1 cellular context compared by ENCODE assay signal in the genomic region with DNA sequence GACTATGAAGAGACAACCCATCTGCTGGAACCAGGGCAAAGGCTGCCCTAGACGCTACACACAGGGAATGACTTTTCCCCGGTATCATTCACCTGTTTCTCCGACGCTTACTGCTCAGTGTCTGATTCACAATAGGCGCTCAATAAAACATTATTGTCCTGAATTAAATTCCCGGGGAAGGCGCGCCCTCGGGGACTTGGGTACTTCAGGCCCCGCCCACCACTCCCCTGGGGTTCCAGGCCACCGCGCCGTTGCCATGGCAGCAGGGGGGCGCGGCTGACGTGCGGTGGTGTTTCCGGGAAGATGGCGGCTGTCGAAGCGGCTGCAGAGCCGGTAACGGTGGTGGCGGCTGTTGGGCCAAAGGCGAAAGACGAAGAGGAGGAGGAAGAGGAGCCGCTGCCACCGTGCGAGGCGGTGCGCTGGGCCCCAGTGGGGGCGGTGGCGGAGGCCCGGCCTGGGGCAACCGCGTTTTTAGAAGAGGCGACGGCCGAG.
TF ChIP-seq lines count a peak whose summit lies in the region.

RUNDC1 (plus strand) TSS at position 292 of the 492 bp plus-strand sequence; CDS start at position 304, 12 bp downstream.

TF ChIP-seq in K562, 482 proteins besides CTCF, POLR2A, EP300 and RAD21 (continued from another document and continues in another):
- TF ChIP-seq, protein P1, sequence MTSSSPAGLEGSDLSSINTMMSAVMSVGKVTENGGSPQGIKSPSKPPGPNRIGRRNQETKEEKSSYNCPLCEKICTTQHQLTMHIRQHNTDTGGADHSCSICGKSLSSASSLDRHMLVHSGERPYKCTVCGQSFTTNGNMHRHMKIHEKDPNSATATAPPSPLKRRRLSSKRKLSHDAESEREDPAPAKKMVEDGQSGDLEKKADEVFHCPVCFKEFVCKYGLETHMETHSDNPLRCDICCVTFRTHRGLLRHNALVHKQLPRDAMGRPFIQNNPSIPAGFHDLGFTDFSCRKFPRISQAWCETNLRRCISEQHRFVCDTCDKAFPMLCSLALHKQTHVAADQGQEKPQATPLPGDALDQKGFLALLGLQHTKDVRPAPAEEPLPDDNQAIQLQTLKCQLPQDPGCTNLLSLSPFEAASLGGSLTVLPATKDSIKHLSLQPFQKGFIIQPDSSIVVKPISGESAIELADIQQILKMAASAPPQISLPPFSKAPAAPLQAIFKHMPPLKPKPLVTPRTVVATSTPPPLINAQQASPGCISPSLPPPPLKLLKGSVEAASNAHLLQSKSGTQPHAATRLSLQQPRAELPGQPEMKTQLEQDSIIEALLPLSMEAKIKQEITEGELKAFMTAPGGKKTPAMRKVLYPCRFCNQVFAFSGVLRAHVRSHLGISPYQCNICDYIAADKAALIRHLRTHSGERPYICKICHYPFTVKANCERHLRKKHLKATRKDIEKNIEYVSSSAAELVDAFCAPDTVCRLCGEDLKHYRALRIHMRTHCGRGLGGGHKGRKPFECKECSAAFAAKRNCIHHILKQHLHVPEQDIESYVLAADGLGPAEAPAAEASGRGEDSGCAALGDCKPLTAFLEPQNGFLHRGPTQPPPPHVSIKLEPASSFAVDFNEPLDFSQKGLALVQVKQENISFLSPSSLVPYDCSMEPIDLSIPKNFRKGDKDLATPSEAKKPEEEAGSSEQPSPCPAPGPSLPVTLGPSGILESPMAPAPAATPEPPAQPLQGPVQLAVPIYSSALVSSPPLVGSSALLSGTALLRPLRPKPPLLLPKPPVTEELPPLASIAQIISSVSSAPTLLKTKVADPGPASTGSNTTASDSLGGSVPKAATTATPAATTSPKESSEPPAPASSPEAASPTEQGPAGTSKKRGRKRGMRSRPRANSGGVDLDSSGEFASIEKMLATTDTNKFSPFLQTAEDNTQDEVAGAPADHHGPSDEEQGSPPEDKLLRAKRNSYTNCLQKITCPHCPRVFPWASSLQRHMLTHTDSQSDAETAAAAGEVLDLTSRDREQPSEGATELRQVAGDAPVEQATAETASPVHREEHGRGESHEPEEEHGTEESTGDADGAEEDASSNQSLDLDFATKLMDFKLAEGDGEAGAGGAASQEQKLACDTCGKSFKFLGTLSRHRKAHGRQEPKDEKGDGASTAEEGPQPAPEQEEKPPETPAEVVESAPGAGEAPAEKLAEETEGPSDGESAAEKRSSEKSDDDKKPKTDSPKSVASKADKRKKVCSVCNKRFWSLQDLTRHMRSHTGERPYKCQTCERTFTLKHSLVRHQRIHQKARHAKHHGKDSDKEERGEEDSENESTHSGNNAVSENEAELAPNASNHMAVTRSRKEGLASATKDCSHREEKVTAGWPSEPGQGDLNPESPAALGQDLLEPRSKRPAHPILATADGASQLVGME (CRISPR knock-in tag; IDR thresholded peaks at IDR 0.05): peak; percentile 22; the same call in 1 of the 2 replicates
- TF ChIP-seq MEIS2 (IDR thresholded peaks at IDR 0.05; ENCODE audit: partially characterized antibody): no peak
- TF ChIP-seq ZNF184 (CRISPR knock-in tag; IDR thresholded peaks at IDR 0.05): no peak
- TF ChIP-seq, protein P2, sequence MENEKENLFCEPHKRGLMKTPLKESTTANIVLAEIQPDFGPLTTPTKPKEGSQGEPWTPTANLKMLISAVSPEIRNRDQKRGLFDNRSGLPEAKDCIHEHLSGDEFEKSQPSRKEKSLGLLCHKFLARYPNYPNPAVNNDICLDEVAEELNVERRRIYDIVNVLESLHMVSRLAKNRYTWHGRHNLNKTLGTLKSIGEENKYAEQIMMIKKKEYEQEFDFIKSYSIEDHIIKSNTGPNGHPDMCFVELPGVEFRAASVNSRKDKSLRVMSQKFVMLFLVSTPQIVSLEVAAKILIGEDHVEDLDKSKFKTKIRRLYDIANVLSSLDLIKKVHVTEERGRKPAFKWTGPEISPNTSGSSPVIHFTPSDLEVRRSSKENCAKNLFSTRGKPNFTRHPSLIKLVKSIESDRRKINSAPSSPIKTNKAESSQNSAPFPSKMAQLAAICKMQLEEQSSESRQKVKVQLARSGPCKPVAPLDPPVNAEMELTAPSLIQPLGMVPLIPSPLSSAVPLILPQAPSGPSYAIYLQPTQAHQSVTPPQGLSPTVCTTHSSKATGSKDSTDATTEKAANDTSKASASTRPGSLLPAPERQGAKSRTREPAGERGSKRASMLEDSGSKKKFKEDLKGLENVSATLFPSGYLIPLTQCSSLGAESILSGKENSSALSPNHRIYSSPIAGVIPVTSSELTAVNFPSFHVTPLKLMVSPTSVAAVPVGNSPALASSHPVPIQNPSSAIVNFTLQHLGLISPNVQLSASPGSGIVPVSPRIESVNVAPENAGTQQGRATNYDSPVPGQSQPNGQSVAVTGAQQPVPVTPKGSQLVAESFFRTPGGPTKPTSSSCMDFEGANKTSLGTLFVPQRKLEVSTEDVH (IDR thresholded peaks at IDR 0.05; ENCODE audit: low read depth, partially characterized antibody): no peak
- TF ChIP-seq FOXK2 (conservative IDR thresholded peaks at IDR 0.05 in 1 of 2, IDR thresholded peaks at IDR 0.05 in 1 of 2; ENCODE audit: low read depth in 2 of 2): 0 out of 4 replicates have a peak, but pooled peaks of 1 of the 2 experiments have one; percentile 28
- peak; percentile 85 for TF ChIP-seq RBFOX2 (IDR thresholded peaks at IDR 0.05; ENCODE audit: low read depth, low read length)
- TF ChIP-seq, protein P3, sequence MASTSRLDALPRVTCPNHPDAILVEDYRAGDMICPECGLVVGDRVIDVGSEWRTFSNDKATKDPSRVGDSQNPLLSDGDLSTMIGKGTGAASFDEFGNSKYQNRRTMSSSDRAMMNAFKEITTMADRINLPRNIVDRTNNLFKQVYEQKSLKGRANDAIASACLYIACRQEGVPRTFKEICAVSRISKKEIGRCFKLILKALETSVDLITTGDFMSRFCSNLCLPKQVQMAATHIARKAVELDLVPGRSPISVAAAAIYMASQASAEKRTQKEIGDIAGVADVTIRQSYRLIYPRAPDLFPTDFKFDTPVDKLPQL (IDR thresholded peaks at IDR 0.05; ENCODE audit: extremely low read depth, insufficient read length): no peak
- TF ChIP-seq, protein P4, sequence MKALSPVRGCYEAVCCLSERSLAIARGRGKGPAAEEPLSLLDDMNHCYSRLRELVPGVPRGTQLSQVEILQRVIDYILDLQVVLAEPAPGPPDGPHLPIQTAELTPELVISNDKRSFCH (CRISPR knock-in tag; IDR thresholded peaks at IDR 0.05): no peak
- TF ChIP-seq, protein P4 (tag; IDR thresholded peaks at IDR 0.05): no peak
- no peak for TF ChIP-seq ZSCAN29 (IDR thresholded peaks at IDR 0.05)
- TF ChIP-seq RFX1 (IDR thresholded peaks at IDR 0.05): peak; percentile 99
- no peak for TF ChIP-seq PHTF2 (CRISPR knock-in tag; IDR thresholded peaks at IDR 0.05)
- TF ChIP-seq PTBP1 (IDR thresholded peaks at IDR 0.05; ENCODE audit: low read depth, low read length): no peak
- no peak for TF ChIP-seq PCBP2 (IDR thresholded peaks at IDR 0.05; ENCODE audit: low read depth, low read length, poor library complexity, severe bottlenecking)
- no peak for TF ChIP-seq RHOXF2B (CRISPR knock-in tag; conservative IDR thresholded peaks at IDR 0.05)
- no peak; the same call in 1 of the 2 replicates for TF ChIP-seq XRCC5 (IDR thresholded peaks at IDR 0.05; ENCODE audit: low read depth, low read length)
- no peak for TF ChIP-seq NCOR1 (IDR thresholded peaks at IDR 0.05)
- no peak for TF ChIP-seq FOXP4 (CRISPR knock-in tag; IDR thresholded peaks at IDR 0.05; ENCODE audit: borderline replicate concordance)
- peak; percentile 51 for TF ChIP-seq PKNOX1 (IDR thresholded peaks at IDR 0.05)
- TF ChIP-seq, protein P5, sequence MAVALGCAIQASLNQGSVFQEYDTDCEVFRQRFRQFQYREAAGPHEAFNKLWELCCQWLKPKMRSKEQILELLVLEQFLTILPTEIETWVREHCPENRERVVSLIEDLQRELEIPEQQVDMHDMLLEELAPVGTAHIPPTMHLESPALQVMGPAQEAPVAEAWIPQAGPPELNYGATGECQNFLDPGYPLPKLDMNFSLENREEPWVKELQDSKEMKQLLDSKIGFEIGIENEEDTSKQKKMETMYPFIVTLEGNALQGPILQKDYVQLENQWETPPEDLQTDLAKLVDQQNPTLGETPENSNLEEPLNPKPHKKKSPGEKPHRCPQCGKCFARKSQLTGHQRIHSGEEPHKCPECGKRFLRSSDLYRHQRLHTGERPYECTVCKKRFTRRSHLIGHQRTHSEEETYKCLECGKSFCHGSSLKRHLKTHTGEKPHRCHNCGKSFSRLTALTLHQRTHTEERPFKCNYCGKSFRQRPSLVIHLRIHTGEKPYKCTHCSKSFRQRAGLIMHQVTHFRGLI (CRISPR knock-in tag; IDR thresholded peaks at IDR 0.05): no peak
- TF ChIP-seq EGR1 (conservative IDR thresholded peaks at IDR 0.05): peak; percentile 11; the same call in 1 of the 2 replicates
- TF ChIP-seq HMG20B (CRISPR knock-in tag; IDR thresholded peaks at IDR 0.05): no peak
- no peak for TF ChIP-seq SMARCB1 (IDR thresholded peaks at IDR 0.05; ENCODE audit: insufficient read length, low read depth)
- no peak for TF ChIP-seq U2AF2 (optimal IDR thresholded peaks at IDR 0.05; ENCODE audit: low read depth, low read length)
- TF ChIP-seq HDAC6 (IDR thresholded peaks at IDR 0.05; ENCODE audit: low read depth, low read length): no peak
- no peak for TF ChIP-seq STAT5B (CRISPR knock-in tag; IDR thresholded peaks at IDR 0.05)
- TF ChIP-seq SP2 (IDR thresholded peaks at IDR 0.05; ENCODE audit: extremely low read depth, low read depth, low read length, poor library complexity, severe bottlenecking): no peak
- TF ChIP-seq, protein P6, sequence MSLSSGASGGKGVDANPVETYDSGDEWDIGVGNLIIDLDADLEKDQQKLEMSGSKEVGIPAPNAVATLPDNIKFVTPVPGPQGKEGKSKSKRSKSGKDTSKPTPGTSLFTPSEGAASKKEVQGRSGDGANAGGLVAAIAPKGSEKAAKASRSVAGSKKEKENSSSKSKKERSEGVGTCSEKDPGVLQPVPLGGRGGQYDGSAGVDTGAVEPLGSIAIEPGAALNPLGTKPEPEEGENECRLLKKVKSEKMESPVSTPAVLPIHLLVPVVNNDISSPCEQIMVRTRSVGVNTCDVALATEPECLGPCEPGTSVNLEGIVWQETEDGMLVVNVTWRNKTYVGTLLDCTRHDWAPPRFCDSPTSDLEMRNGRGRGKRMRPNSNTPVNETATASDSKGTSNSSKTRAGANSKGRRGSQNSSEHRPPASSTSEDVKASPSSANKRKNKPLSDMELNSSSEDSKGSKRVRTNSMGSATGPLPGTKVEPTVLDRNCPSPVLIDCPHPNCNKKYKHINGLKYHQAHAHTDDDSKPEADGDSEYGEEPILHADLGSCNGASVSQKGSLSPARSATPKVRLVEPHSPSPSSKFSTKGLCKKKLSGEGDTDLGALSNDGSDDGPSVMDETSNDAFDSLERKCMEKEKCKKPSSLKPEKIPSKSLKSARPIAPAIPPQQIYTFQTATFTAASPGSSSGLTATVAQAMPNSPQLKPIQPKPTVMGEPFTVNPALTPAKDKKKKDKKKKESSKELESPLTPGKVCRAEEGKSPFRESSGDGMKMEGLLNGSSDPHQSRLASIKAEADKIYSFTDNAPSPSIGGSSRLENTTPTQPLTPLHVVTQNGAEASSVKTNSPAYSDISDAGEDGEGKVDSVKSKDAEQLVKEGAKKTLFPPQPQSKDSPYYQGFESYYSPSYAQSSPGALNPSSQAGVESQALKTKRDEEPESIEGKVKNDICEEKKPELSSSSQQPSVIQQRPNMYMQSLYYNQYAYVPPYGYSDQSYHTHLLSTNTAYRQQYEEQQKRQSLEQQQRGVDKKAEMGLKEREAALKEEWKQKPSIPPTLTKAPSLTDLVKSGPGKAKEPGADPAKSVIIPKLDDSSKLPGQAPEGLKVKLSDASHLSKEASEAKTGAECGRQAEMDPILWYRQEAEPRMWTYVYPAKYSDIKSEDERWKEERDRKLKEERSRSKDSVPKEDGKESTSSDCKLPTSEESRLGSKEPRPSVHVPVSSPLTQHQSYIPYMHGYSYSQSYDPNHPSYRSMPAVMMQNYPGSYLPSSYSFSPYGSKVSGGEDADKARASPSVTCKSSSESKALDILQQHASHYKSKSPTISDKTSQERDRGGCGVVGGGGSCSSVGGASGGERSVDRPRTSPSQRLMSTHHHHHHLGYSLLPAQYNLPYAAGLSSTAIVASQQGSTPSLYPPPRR (CRISPR knock-in tag; IDR thresholded peaks at IDR 0.05; ENCODE audit: borderline replicate concordance): no peak
- TF ChIP-seq TOE1 (IDR thresholded peaks at IDR 0.05; ENCODE audit: borderline replicate concordance): no peak
- TF ChIP-seq TOE1 (CRISPR knock-in tag; IDR thresholded peaks at IDR 0.05; ENCODE audit: borderline replicate concordance, low read depth): no peak
- TF ChIP-seq GABPB1 (CRISPR knock-in tag; IDR thresholded peaks at IDR 0.05): no peak
- TF ChIP-seq SMAD3 (CRISPR knock-in tag; conservative IDR thresholded peaks at IDR 0.05): 0 out of 2 replicates have a peak, but pooled peaks have one; percentile 44
- 0 out of 2 replicates have a peak, but pooled peaks have one; percentile 3 for TF ChIP-seq TAL1 (IDR thresholded peaks at IDR 0.05)
- TF ChIP-seq GTF2A2 (tag; IDR thresholded peaks at IDR 0.05): no peak
- no peak for TF ChIP-seq HOMEZ (CRISPR knock-in tag; IDR thresholded peaks at IDR 0.05)
- no peak for TF ChIP-seq HSF4 (CRISPR knock-in tag; IDR thresholded peaks at IDR 0.05; ENCODE audit: borderline replicate concordance)
